In genomic region chr12:93315385-93315906, GRCh38 we compare ENCODE assay signal across 13 cellular contexts.
"Had no signal": no experiment of that assay in that cellular context is flagged by ENCODE, and none has a peak within 500 bp of the region (broad histone marks: within the 10 kb centered on the region; RNA-seq: fewer than 3 reads in every experiment).

No MANE protein-coding gene starts in this region.

- DNase-seq: activated naive CD4-positive, alpha-beta T cell; activated naive CD8-positive, alpha-beta T cell treated with anti-CD3 and anti-CD28 coated beads, Interleukin-2, amount 50 U/mL, for 24 hours; lower lobe of right lung; naive B cell; ovary; sigmoid colon; stimulated activated CD4-positive, alpha-beta T cell treated with anti-CD3 and anti-CD28 coated beads, Interleukin-12 subunit alpha, Interleukin-12 subunit beta, amount 100 ng/mL, for 4 hours; stimulated activated CD4-positive, alpha-beta T cell treated with anti-CD3 and anti-CD28 coated beads, Interleukin-2, amount 100 ng/mL, for 24 hours; tibial artery had no signal

- H3K9me3 Mint-ChIP-seq: activated naive CD8-positive, alpha-beta T cell treated with anti-CD3 and anti-CD28 coated beads, Interleukin-2, amount 50 U/mL, for 24 hours; activated T-helper 1 cell treated with anti-CD3 and anti-CD28 coated beads, Interleukin-12 subunit alpha, Interleukin-12 subunit beta, Interleukin-2, Interleukin-4 antibody, amounts not matched to agents 30 ng/mL and 10 ng/mL and 1 ng/mL, durations not matched to agents 14 hours and 24 hours and 36 hours; naive B cell had no signal

- H3K27ac Mint-ChIP-seq: activated naive CD8-positive, alpha-beta T cell treated with anti-CD3 and anti-CD28 coated beads, Interleukin-2, amount 50 U/mL, for 24 hours; activated T-helper 1 cell treated with anti-CD3 and anti-CD28 coated beads, Interleukin-12 subunit alpha, Interleukin-12 subunit beta, Interleukin-2, Interleukin-4 antibody, amounts not matched to agents 30 ng/mL and 10 ng/mL and 1 ng/mL, durations not matched to agents 14 hours and 24 hours and 36 hours had no signal

- H3K4me1 ChIP-seq: ascending aorta, breast epithelium, lower lobe of right lung had no signal

- H3K4me3 ChIP-seq: ascending aorta, gastroesophageal sphincter, lower lobe of right lung, ovary, sigmoid colon, tibial artery had no signal

- H3K27ac ChIP-seq: ascending aorta, gastroesophageal sphincter, lower lobe of right lung, ovary, sigmoid colon, tibial artery had no signal

- H3K4me3 Mint-ChIP-seq: activated naive CD8-positive, alpha-beta T cell treated with anti-CD3 and anti-CD28 coated beads, Interleukin-2, amount 50 U/mL, for 24 hours; activated T-helper 1 cell treated with anti-CD3 and anti-CD28 coated beads, Interleukin-12 subunit alpha, Interleukin-12 subunit beta, Interleukin-2, Interleukin-4 antibody, amounts not matched to agents 30 ng/mL and 10 ng/mL and 1 ng/mL, durations not matched to agents 14 hours and 24 hours and 36 hours; naive B cell had no signal

- H3K9me3 ChIP-seq: ascending aorta, breast epithelium, gastroesophageal sphincter, lower lobe of right lung, ovary, sigmoid colon, tibial artery had no signal

- H3K27me3 ChIP-seq: ascending aorta, breast epithelium, gastroesophageal sphincter, ovary, sigmoid colon, tibial artery had no signal

- H3K36me3 Mint-ChIP-seq: naive B cell had no signal

- H3K36me3 ChIP-seq: ascending aorta, breast epithelium, gastroesophageal sphincter, lower lobe of right lung, ovary, sigmoid colon, tibial artery had no signal

- H3K27me3 Mint-ChIP-seq: activated naive CD8-positive, alpha-beta T cell treated with anti-CD3 and anti-CD28 coated beads, Interleukin-2, amount 50 U/mL, for 24 hours; naive B cell had no signal

- ATAC-seq: activated naive CD8-positive, alpha-beta T cell treated with anti-CD3 and anti-CD28 coated beads, Interleukin-2, amount 50 U/mL, for 24 hours; gastroesophageal sphincter; lower lobe of right lung had no signal
